In the genomic region with DNA sequence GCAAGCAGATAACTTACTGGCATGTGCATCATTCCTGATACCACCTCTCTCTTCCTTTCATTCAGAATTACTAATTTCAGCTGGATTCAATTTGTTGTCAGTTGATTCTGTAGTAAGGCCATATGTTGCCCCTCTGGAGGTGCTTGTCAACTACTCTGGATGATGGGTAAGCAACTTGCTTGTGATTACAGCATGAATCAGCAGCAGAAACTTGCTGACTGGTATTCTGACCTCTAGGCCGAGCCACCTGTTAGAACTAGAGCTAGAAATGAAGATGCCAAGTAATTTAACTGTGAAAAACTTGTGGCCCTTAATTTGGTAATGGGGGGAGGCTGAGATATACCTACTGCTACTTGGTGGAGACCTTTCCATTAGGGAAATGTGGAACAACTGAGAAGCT, we compare ENCODE assay signal across 8 cellular contexts. TPM values are rescaled to one million over a fixed set of nuclear protein-coding genes. Genes with fewer than 3 reads are reported as not detected.
DNase-seq lines count a peak whose midpoint lies in the region; ATAC-seq and TF ChIP-seq lines count a peak whose summit lies in the region.

No MANE protein-coding gene starts in this region.

- H3K9me3 Mint-ChIP-seq in T-helper 2 cell treated with Interferon-gamma antibody and Interleukin-4, amounts not matched to agents 5 μg/mL and 100 μg/mL, for 36 hours: no peaks in the 10 kb centered on the region
- no peaks in the 10 kb centered on the region for H3K9me3 Mint-ChIP-seq in nephron progenitor cell

- 50% methylated on average over 1 of the region's 1 CpG for WGBS in esophagus muscularis mucosa

- no peaks in the 10 kb centered on the region for H3K27me3 ChIP-seq in esophagus muscularis mucosa

- peak overlapping the region; percentile 76 for H3K27ac Mint-ChIP-seq in T-helper 2 cell treated with Interferon-gamma antibody and Interleukin-4, amounts not matched to agents 5 μg/mL and 100 μg/mL, for 36 hours
- no peak overlapping the region for H3K27ac Mint-ChIP-seq in nephron progenitor cell

- TF ChIP-seq CTCF in HEK293 (tag by site-specific recombination; IDR thresholded peaks at IDR 0.05) (no peak), esophagus muscularis mucosa (IDR thresholded peaks at IDR 0.05) (no peak), retinal pigment epithelial cell (conservative IDR thresholded peaks at IDR 0.05; ENCODE audit: low read depth, low read length) (no peak), nephron progenitor cell (IDR thresholded peaks at IDR 0.05) (no peak)

- peaks cover 45% of the 10 kb centered on the region for H3K4me1 Mint-ChIP-seq in T-helper 2 cell treated with Interferon-gamma antibody and Interleukin-4, amounts not matched to agents 5 μg/mL and 100 μg/mL, for 36 hours (ENCODE audit: low read depth)
- peaks cover 41% of the 10 kb centered on the region for H3K4me1 Mint-ChIP-seq in nephron progenitor cell

- intact Hi-C loops in esophagus muscularis mucosa (cut with DNase I): loop anchor here (5.0 kb wide), 1 partner anchor 33 kb away; no protein-coding TSS in a partner anchor

- H3K4me1 ChIP-seq in HEK293 (ENCODE audit: control insufficient read depth, insufficient read depth, low read length) (peaks cover 18% of the 10 kb centered on the region), esophagus muscularis mucosa (peaks cover 87 to 92% (median 90%) of the 10 kb centered on the region in 4 donors)

- CTCF ChIA-PET in HEK293 (lab: Yijun Ruan, JAX): interaction anchor here (0.5 to 1.1 kb wide), 2 partner anchors 110 to 223 kb away, joined by 3 to 4 read pairs; no protein-coding TSS in a partner anchor

- POLR2A ChIA-PET in HEK293 (lab: Yijun Ruan, JAX): interaction anchor here (2.0 kb wide), 1 partner anchor 42 kb away, joined by 5 read pairs; a partner anchor contains a TSS

- ATAC-seq in HG03025 (IDR thresholded peaks at IDR 0.05; ENCODE audit: low FRiP score, unreplicated experiment): no peak

- no peaks in the 10 kb centered on the region for H3K9me3 ChIP-seq in HEK293 (ENCODE audit: control insufficient read depth, insufficient read depth, low read depth, low read length)
- no peaks in the 10 kb centered on the region for H3K9me3 ChIP-seq in esophagus muscularis mucosa

- no peak for TF ChIP-seq EP300 in esophagus muscularis mucosa (IDR thresholded peaks at IDR 0.05)

- H3K4me3 Mint-ChIP-seq in T-helper 2 cell treated with Interferon-gamma antibody and Interleukin-4, amounts not matched to agents 5 μg/mL and 100 μg/mL, for 36 hours: peak overlapping the region; percentile 94
- no peak overlapping the region for H3K4me3 Mint-ChIP-seq in nephron progenitor cell

- no peak overlapping the region for H3K4me3 ChIP-seq in HEK293 (ENCODE audit: low read depth, low read length)
- peak overlapping the region; percentile 10 to 97 (median 82) for H3K4me3 ChIP-seq in esophagus muscularis mucosa
- H3K4me3 ChIP-seq in retinal pigment epithelial cell (ENCODE audit: low read length): peak overlapping the region; percentile 5

- H3K27ac ChIP-seq in HEK293 (ENCODE audit: extremely low read depth, low read depth, low read length): no peak overlapping the region
- peak overlapping the region; percentile 96 to 98 (median 96) for H3K27ac ChIP-seq in esophagus muscularis mucosa (replicated peaks in 1 of 4)

- no peaks in the 10 kb centered on the region for H3K27me3 Mint-ChIP-seq in T-helper 2 cell treated with Interferon-gamma antibody and Interleukin-4, amounts not matched to agents 5 μg/mL and 100 μg/mL, for 36 hours (ENCODE audit: low read depth)
- no peaks in the 10 kb centered on the region for H3K27me3 Mint-ChIP-seq in nephron progenitor cell (ENCODE audit: low read depth, poor library complexity)

- TF ChIP-seq POLR2A in esophagus muscularis mucosa (IDR thresholded peaks at IDR 0.05; ENCODE audit: low read depth): no peak

- no peak for DNase-seq in T-helper 2 cell treated with Interferon-gamma antibody and Interleukin-4, amounts not matched to agents 5 μg/mL and 100 μg/mL, for 36 hours (ENCODE audit: low spot score)
- no peak for DNase-seq in esophagus muscularis mucosa (ENCODE audit: extremely low spot score)
- DNase-seq in retinal pigment epithelial cell (ENCODE audit: low read depth): no peak
- DNase-seq in hippocampal formation (lab: John Stamatoyannopoulos, UW): no peak
- no peak for DNase-seq in GM19238 (ENCODE audit: insufficient read length, low spot score)
- DNase-seq in nephron progenitor cell: no peak

- H3K36me3 Mint-ChIP-seq in T-helper 2 cell treated with Interferon-gamma antibody and Interleukin-4, amounts not matched to agents 5 μg/mL and 100 μg/mL, for 36 hours (ENCODE audit: low read depth): peaks cover 40% of the 10 kb centered on the region
- H3K36me3 Mint-ChIP-seq in nephron progenitor cell (ENCODE audit: low read depth): peaks cover 72% of the 10 kb centered on the region

- H3K36me3 ChIP-seq in HEK293 (ENCODE audit: control insufficient read depth in 2 of 2, insufficient read depth in 1 of 2, low read length in 2 of 2) (peaks cover 19 to 72% of the 10 kb centered on the region in 2 experiments; a peak in 2 of 3 replicates), esophagus muscularis mucosa (peaks cover 0 to 24% (median 3%) of the 10 kb centered on the region in 4 donors)

TF ChIP-seq in HEK293, 187 proteins besides CTCF, POLR2A, EP300 and RAD21:
- no peak for TF ChIP-seq ZNF830 (tag by site-specific recombination; IDR thresholded peaks at IDR 0.05; ENCODE audit: low read depth)
- TF ChIP-seq SCRT1 (tag by site-specific recombination; IDR thresholded peaks at IDR 0.05; ENCODE audit: borderline replicate concordance): 0 out of 2 replicates have a peak, but pooled peaks have one; percentile 19
- no peak for TF ChIP-seq ZNF624 (tag by site-specific recombination; IDR thresholded peaks at IDR 0.05)
- TF ChIP-seq SCRT2 (tag by site-specific recombination; IDR thresholded peaks at IDR 0.05): peak; percentile 81
- no peak for TF ChIP-seq ZNF184 (tag by site-specific recombination; IDR thresholded peaks at IDR 0.05)
- no peak for TF ChIP-seq ZNF16 (tag by site-specific recombination; IDR thresholded peaks at IDR 0.05; ENCODE audit: low read depth)
- TF ChIP-seq, protein P1, sequence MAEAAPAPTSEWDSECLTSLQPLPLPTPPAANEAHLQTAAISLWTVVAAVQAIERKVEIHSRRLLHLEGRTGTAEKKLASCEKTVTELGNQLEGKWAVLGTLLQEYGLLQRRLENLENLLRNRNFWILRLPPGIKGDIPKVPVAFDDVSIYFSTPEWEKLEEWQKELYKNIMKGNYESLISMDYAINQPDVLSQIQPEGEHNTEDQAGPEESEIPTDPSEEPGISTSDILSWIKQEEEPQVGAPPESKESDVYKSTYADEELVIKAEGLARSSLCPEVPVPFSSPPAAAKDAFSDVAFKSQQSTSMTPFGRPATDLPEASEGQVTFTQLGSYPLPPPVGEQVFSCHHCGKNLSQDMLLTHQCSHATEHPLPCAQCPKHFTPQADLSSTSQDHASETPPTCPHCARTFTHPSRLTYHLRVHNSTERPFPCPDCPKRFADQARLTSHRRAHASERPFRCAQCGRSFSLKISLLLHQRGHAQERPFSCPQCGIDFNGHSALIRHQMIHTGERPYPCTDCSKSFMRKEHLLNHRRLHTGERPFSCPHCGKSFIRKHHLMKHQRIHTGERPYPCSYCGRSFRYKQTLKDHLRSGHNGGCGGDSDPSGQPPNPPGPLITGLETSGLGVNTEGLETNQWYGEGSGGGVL (tag by site-specific recombination; IDR thresholded peaks at IDR 0.05): no peak

RNA-seq across cellular contexts. Expression of a gene that starts 5.1 kb away (rescaled TPM):
- total RNA-seq in esophagus muscularis mucosa: 100 to 1,000 TPM; 160 to 296 (median 175) TPM

RNA-seq across cellular contexts. Expression of a gene that starts 10.3 kb away (rescaled TPM):
- total RNA-seq in esophagus muscularis mucosa: 10 to 100 TPM; 12.1 to 25.3 (median 21.4) TPM

RNA-seq across cellular contexts. Expression of a gene that starts 41.9 kb away (rescaled TPM):
- total RNA-seq in esophagus muscularis mucosa: 10 to 100 TPM; 20.7 to 36.1 (median 23.1) TPM

RNA-seq across cellular contexts. Expression of a gene that starts 43.4 kb away (rescaled TPM):
- total RNA-seq in esophagus muscularis mucosa: 100 to 1,000 TPM; 229 to 289 (median 269) TPM
